Comparison of ENCODE assay signal across 9 cellular contexts in genomic region chr19:16899566-16900075, GRCh38. TPM values are rescaled to one million over a fixed set of nuclear protein-coding genes. Genes with fewer than 3 reads are reported as not detected.
DNase-seq lines count a peak whose midpoint lies in the region; ATAC-seq and TF ChIP-seq lines count a peak whose summit lies in the region.
"Had no signal": no experiment of that assay in that cellular context is flagged by ENCODE, and none has a peak within 500 bp of the region (broad histone marks: within the 10 kb centered on the region; RNA-seq: fewer than 3 reads in every experiment).

No MANE protein-coding gene starts in this region.

- no peaks in the 10 kb centered on the region for H4K20me1 ChIP-seq in HCT116 (ENCODE audit: insufficient read depth)

- H3K27me3 Mint-ChIP-seq in CD4-positive, alpha-beta T cell: peaks cover 27% of the 10 kb centered on the region
- H3K27me3 Mint-ChIP-seq in T-helper 1 cell treated with Interleukin-12 subunit alpha and Interleukin-12 subunit beta and Interleukin-4 antibody, amounts not matched to agents 30 μg/mL and 1 μg/mL, for 36 hours (ENCODE audit: low read depth): peaks cover 19% of the 10 kb centered on the region

- no peaks in the 10 kb centered on the region for H3K9me3 Mint-ChIP-seq in CD4-positive, alpha-beta T cell
- no peaks in the 10 kb centered on the region for H3K9me3 Mint-ChIP-seq in T-helper 1 cell treated with Interleukin-12 subunit alpha and Interleukin-12 subunit beta and Interleukin-4 antibody, amounts not matched to agents 30 μg/mL and 1 μg/mL, for 36 hours

- H3K27ac Mint-ChIP-seq in CD4-positive, alpha-beta T cell: no peak overlapping the region
- peak overlapping the region; percentile 31 for H3K27ac Mint-ChIP-seq in T-helper 1 cell treated with Interleukin-12 subunit alpha and Interleukin-12 subunit beta and Interleukin-4 antibody, amounts not matched to agents 30 μg/mL and 1 μg/mL, for 36 hours

- H3K27ac ChIP-seq in CD4-positive, alpha-beta T cell (ENCODE audit: low read depth, low read length): no peak overlapping the region
- no peak overlapping the region for H3K27ac ChIP-seq in HCT116 (ENCODE audit: low read depth, low read length)

- ATAC-seq in CD4-positive, alpha-beta T cell (ENCODE audit: poor library complexity): no peak
- peak; percentile 88 for ATAC-seq in HCT116
- ATAC-seq in stimulated activated naive CD8-positive, alpha-beta T cell treated with anti-CD3 and anti-CD28 coated beads, Interleukin-15, Interleukin-2, amounts not matched to agents 100 U/mL and 50 U/mL, for 24 hours: peak; percentile 42
- no peak for ATAC-seq in GM19035 (IDR thresholded peaks at IDR 0.05; ENCODE audit: unreplicated experiment)
- no peak for ATAC-seq in GM21528 (IDR thresholded peaks at IDR 0.05; ENCODE audit: low FRiP score, unreplicated experiment)

- POLR2A ChIA-PET in CD4-positive, alpha-beta T cell (lab: Charles Lee): no interaction called here
- POLR2A ChIA-PET in HCT116 (lab: Charles Lee): no interaction called here

- H3K4me1 ChIP-seq in HCT116 (ENCODE audit: control insufficient read depth in 1 of 2, insufficient read depth in 2 of 2, low read length in 2 of 2): peaks cover 2 to 8% of the 10 kb centered on the region in 2 experiments; a peak in 2 of 4 replicates

- H3K9ac ChIP-seq in HCT116 (ENCODE audit: low read length): no peak overlapping the region

- H3K9me3 ChIP-seq in CD4-positive, alpha-beta T cell (ENCODE audit: control insufficient read depth, low read length): no peaks in the 10 kb centered on the region
- no peaks in the 10 kb centered on the region for H3K9me3 ChIP-seq in HCT116 (ENCODE audit: control insufficient read depth in 1 of 2, insufficient read depth in 1 of 2, low read depth in 1 of 2, low read length in 2 of 2)

- no peaks in the 10 kb centered on the region for H3K9me2 ChIP-seq in HCT116 (ENCODE audit: insufficient read depth)

- no peaks in the 10 kb centered on the region for H3K36me3 Mint-ChIP-seq in CD4-positive, alpha-beta T cell (ENCODE audit: low read depth)
- no peaks in the 10 kb centered on the region for H3K36me3 Mint-ChIP-seq in T-helper 1 cell treated with Interleukin-12 subunit alpha and Interleukin-12 subunit beta and Interleukin-4 antibody, amounts not matched to agents 30 μg/mL and 1 μg/mL, for 36 hours (ENCODE audit: low read depth)

- RAD21 ChIA-PET in HCT116 (lab: Charles Lee; ENCODE audit: low non-redundant PET in 1 of 2, low total read pairs in 2 of 2, uncharacterized antibody in 2 of 2, unreplicated experiment in 2 of 2): no interaction called here

- no peaks in the 10 kb centered on the region for H3K36me3 ChIP-seq in HCT116 (ENCODE audit: control insufficient read depth in 1 of 2, insufficient read depth in 2 of 2, low read length in 2 of 2)

- no peak overlapping the region for H3K4me2 ChIP-seq in HCT116 (ENCODE audit: low read length)

- H3K27me3 ChIP-seq in CD4-positive, alpha-beta T cell (ENCODE audit: control insufficient read depth, insufficient read depth, low read length): no peaks in the 10 kb centered on the region
- H3K27me3 ChIP-seq in HCT116 (ENCODE audit: insufficient read depth, low read length): no peaks in the 10 kb centered on the region

- no TSS peak for BruUV-seq in HCT116 (replicated peaks; lab: Mats Ljungman, UMichigan)

- H3K79me2 ChIP-seq in HCT116 (ENCODE audit: insufficient read depth, low read length): no peaks in the 10 kb centered on the region

- intact Hi-C loops in CD4-positive, alpha-beta T cell (cut with DNase I, micrococcal nuclease): no loop called here
- intact Hi-C loops in HCT116 (cut with micrococcal nuclease): loop anchor here (1.0 to 2.0 kb wide), 3 partner anchors 120 to 185 kb away; no protein-coding TSS in a partner anchor

- CTCF ChIA-PET in CD4-positive, alpha-beta T cell (lab: Charles Lee): no interaction called here
- CTCF ChIA-PET in HCT116 (lab: Charles Lee): interaction anchor here (0.7 to 1.5 kb wide), 3 partner anchors 17 to 185 kb away, joined by 3 to 4 read pairs (median 3); no protein-coding TSS in a partner anchor

- TF ChIP-seq CTCF in CD4-positive, alpha-beta T cell (IDR thresholded peaks at IDR 0.05): no peak
- TF ChIP-seq CTCF in HCT116 (IDR thresholded peaks at IDR 0.05 in 2 of 3, conservative IDR thresholded peaks at IDR 0.05 in 1 of 3; ENCODE audit: borderline replicate concordance in 1 of 3, insufficient read depth in 1 of 3, low read depth in 2 of 3, low read length in 2 of 3): peak; percentile 76 to 94 (median 76)
- peak; percentile 56 for TF ChIP-seq CTCF in fibroblast of pulmonary artery (IDR thresholded peaks at IDR 0.05; ENCODE audit: low read length, missing control alignments)

- H3K4me3 ChIP-seq in HCT116 (replicated peaks in 1 of 2; ENCODE audit: low read depth in 1 of 2, low read length in 2 of 2): no peak overlapping the region
- no peak overlapping the region for H3K4me3 ChIP-seq in fibroblast of pulmonary artery (replicated peaks; ENCODE audit: low read depth, low read length)

- H3K4me1 Mint-ChIP-seq in CD4-positive, alpha-beta T cell (ENCODE audit: low read depth): peaks cover 7% of the 10 kb centered on the region
- peaks cover 14% of the 10 kb centered on the region for H3K4me1 Mint-ChIP-seq in T-helper 1 cell treated with Interleukin-12 subunit alpha and Interleukin-12 subunit beta and Interleukin-4 antibody, amounts not matched to agents 30 μg/mL and 1 μg/mL, for 36 hours (ENCODE audit: low read depth)

- no peak for TF ChIP-seq POLR2A in HCT116 (IDR thresholded peaks at IDR 0.05; ENCODE audit: borderline replicate concordance, extremely low read depth, insufficient read depth, insufficient read length)

- peak overlapping the region; percentile 34 for H3K4me3 Mint-ChIP-seq in CD4-positive, alpha-beta T cell
- H3K4me3 Mint-ChIP-seq in T-helper 1 cell treated with Interleukin-12 subunit alpha and Interleukin-12 subunit beta and Interleukin-4 antibody, amounts not matched to agents 30 μg/mL and 1 μg/mL, for 36 hours: peak overlapping the region; percentile 25

- H2AFZ ChIP-seq in HCT116 (ENCODE audit: low read depth, low read length, poor library complexity, severe bottlenecking): peak overlapping the region; percentile 46

- no peak for DNase-seq in CD4-positive, alpha-beta T cell
- DNase-seq in HCT116 (ENCODE audit: low read depth, low spot score) (peak; percentile 35), fibroblast of pulmonary artery (ENCODE audit: low read depth) (peak; percentile 45), DMS79 (lab: John Stamatoyannopoulos, UW) (no peak)
- DNase-seq in stimulated activated naive CD8-positive, alpha-beta T cell treated with anti-CD3 and anti-CD28 coated beads, Interleukin-15, Interleukin-2, amounts not matched to agents 100 U/mL and 50 U/mL, for 24 hours: peak; percentile 48

- TF ChIP-seq RAD21 in HCT116 (IDR thresholded peaks at IDR 0.05; ENCODE audit: low read depth): peak; percentile 89

TF ChIP-seq in HCT116, 20 proteins besides CTCF, POLR2A, EP300 and RAD21 (continues in another document):
- no peak for TF ChIP-seq TCF7L2 (IDR thresholded peaks at IDR 0.05; ENCODE audit: borderline replicate concordance, extremely low read depth, insufficient read depth, insufficient read length)
- no peak for TF ChIP-seq EZH2phosphoT487 (IDR thresholded peaks at IDR 0.05; ENCODE audit: borderline replicate concordance)
- TF ChIP-seq EGR1 (IDR thresholded peaks at IDR 0.05; ENCODE audit: low read depth): no peak
- TF ChIP-seq CBX3 (IDR thresholded peaks at IDR 0.05; ENCODE audit: low read depth): no peak
- no peak for TF ChIP-seq JUND (IDR thresholded peaks at IDR 0.05)
- TF ChIP-seq ZNF274 (IDR thresholded peaks at IDR 0.05; ENCODE audit: low read depth, low read length): no peak
- TF ChIP-seq REST (IDR thresholded peaks at IDR 0.05; ENCODE audit: low read depth): no peak
- no peak for TF ChIP-seq ELF1 (IDR thresholded peaks at IDR 0.05; ENCODE audit: borderline replicate concordance, low read depth)
- no peak for TF ChIP-seq EZH2 (IDR thresholded peaks at IDR 0.05)
- no peak for TF ChIP-seq ZBTB33 (IDR thresholded peaks at IDR 0.05; ENCODE audit: extremely low read depth, insufficient replicate concordance, low read length)

RNA-seq across cellular contexts. Expression of gene F2RL3, which starts 10.8 kb away (rescaled TPM):
- total RNA-seq in CD4-positive, alpha-beta T cell: not detected
- total RNA-seq in HCT116 (2021; ENCODE audit: unreplicated experiment): 0.10 TPM
- not detected in 2 replicates for polyA plus RNA-seq in HCT116 (2012)
- total RNA-seq: NCI-H460 had no signal

Comparison
In these comparisons a context has a peak if more than half of its experiments do, and no peak if none do; other contexts are left out.
1. ATAC-seq: peak in HCT116 (single experiment) and stimulated activated naive CD8-positive, alpha-beta T cell treated with anti-CD3 and anti-CD28 coated beads, Interleukin-15, Interleukin-2, amounts not matched to agents 100 U/mL and 50 U/mL, for 24 hours (single experiment); none in CD4-positive, alpha-beta T cell (single experiment), GM19035 (single experiment) and GM21528 (single experiment).
2. DNase-seq: peak in HCT116 (single experiment), fibroblast of pulmonary artery (single experiment) and stimulated activated naive CD8-positive, alpha-beta T cell treated with anti-CD3 and anti-CD28 coated beads, Interleukin-15, Interleukin-2, amounts not matched to agents 100 U/mL and 50 U/mL, for 24 hours (single experiment); none in CD4-positive, alpha-beta T cell (0 of 10) and DMS79 (single experiment).